In the genomic region with DNA sequence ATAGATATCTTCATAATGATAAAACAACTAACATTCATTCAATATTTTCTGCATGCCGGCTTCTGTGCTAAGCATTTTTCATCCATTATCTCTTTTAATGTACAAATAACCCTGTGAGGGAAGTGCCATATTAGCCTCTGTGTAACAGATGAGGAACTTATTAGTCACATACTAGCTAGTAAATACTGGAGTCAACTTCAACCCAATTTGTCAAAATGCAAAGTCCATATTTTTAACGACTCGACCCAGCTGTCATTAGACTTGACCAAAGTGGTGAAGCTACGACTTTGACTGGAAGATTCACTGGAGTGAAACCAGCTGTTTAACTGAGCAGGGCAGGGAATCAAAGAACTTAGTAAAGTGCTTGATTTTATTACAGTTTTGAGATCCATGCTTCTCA, we compare ENCODE assay signal across 17 cellular contexts. TPM values are rescaled to one million over a fixed set of nuclear protein-coding genes. Genes with fewer than 3 reads are reported as not detected.
"Had no signal": no experiment of that assay in that cellular context is flagged by ENCODE, and none has a peak within 500 bp of the region (broad histone marks: within the 10 kb centered on the region; RNA-seq: fewer than 3 reads in every experiment).

No MANE protein-coding gene starts in this region.

- FAIRE-seq: urothelium cell line had no signal

- DNase-seq: activated CD4-positive, alpha-beta memory T cell treated with anti-CD3 and anti-CD28 coated beads for 36 hours; activated gamma-delta T cell; activated naive CD8-positive, alpha-beta T cell treated with anti-CD3 and anti-CD28 coated beads for 36 hours; activated T-cell treated with anti-CD3 and anti-CD28 coated beads, Interleukin-2, amount 50 U/mL, for 48 hours; aorta; dorsolateral prefrontal cortex; glutamatergic neuron; left colon; mesenchymal stem cell; ovary; stimulated activated CD4-positive, alpha-beta T cell treated with anti-CD3 and anti-CD28 coated beads, Interleukin-15, amount 100 ng/mL, for 24 hours; stimulated activated CD4-positive, alpha-beta T cell treated with anti-CD3 and anti-CD28 coated beads, Interleukin-4, amount 100 ng/mL, for 24 hours; stomach; T-helper 9 cell had no signal

- ATAC-seq: left colon had no signal

- H3K4me3 ChIP-seq: breast epithelium, dorsolateral prefrontal cortex, ovary, stomach had no signal

- H3K4me3 Mint-ChIP-seq: activated CD4-positive, alpha-beta memory T cell treated with anti-CD3 and anti-CD28 coated beads for 36 hours; activated naive CD8-positive, alpha-beta T cell treated with anti-CD3 and anti-CD28 coated beads for 36 hours had no signal

- H3K27ac Mint-ChIP-seq: activated CD4-positive, alpha-beta memory T cell treated with anti-CD3 and anti-CD28 coated beads for 36 hours; activated naive CD8-positive, alpha-beta T cell treated with anti-CD3 and anti-CD28 coated beads for 36 hours had no signal

- H3K27me3 Mint-ChIP-seq: activated CD4-positive, alpha-beta memory T cell treated with anti-CD3 and anti-CD28 coated beads for 36 hours; activated naive CD8-positive, alpha-beta T cell treated with anti-CD3 and anti-CD28 coated beads for 36 hours had no signal

- H3K9me3 Mint-ChIP-seq: activated CD4-positive, alpha-beta memory T cell treated with anti-CD3 and anti-CD28 coated beads for 36 hours; activated naive CD8-positive, alpha-beta T cell treated with anti-CD3 and anti-CD28 coated beads for 36 hours had no signal

- H3K4me1 ChIP-seq: breast epithelium, stomach had no signal

- H3K36me3 ChIP-seq: breast epithelium, ovary, stomach had no signal

- H3K27ac ChIP-seq: breast epithelium, dorsolateral prefrontal cortex, ovary, stomach had no signal

- H3K4me1 Mint-ChIP-seq: activated naive CD8-positive, alpha-beta T cell treated with anti-CD3 and anti-CD28 coated beads for 36 hours had no signal

- H3K27me3 ChIP-seq: breast epithelium, ovary, stomach had no signal

- H3K9me3 ChIP-seq: breast epithelium, ovary, stomach had no signal

RNA-seq across cellular contexts. Expression of a gene that starts 41.6 kb away (rescaled TPM):
- polyA plus RNA-seq: neural cell had no signal

RNA-seq across cellular contexts. Expression of a gene that starts 54.9 kb away (rescaled TPM):
- polyA plus RNA-seq: neural cell had no signal

RNA-seq across cellular contexts. Expression of a gene that starts 54.9 kb away (rescaled TPM):
- polyA plus RNA-seq: neural cell had no signal
